17 cellular contexts compared by ENCODE assay signal in the genomic region with DNA sequence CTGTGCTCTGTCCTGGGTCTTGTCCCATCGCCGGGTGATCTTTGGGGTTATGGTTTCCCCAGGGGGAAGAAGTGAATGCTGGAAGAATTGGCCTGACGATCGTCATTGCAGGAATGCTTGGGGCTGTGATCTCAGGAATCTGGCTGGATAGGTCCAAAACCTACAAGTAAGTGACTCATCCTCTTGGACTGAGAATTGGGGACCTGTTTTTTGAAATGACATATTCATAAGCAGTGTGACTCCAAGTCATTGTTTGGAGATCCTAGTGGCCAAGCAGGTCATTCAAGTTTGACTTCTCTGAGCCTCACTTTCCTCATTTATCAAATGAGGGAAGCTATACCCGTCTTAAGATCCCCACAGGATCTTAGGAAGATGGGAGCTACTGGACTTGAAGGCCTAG. TPM values are rescaled to one million over a fixed set of nuclear protein-coding genes. Genes with fewer than 3 reads are reported as not detected.
DNase-seq lines count a peak whose midpoint lies in the region; ATAC-seq and TF ChIP-seq lines count a peak whose summit lies in the region.
"Had no signal": no experiment of that assay in that cellular context is flagged by ENCODE, and none has a peak within 500 bp of the region (broad histone marks: within the 10 kb centered on the region; RNA-seq: fewer than 3 reads in every experiment).

No MANE protein-coding gene starts in this region.

- H3K27ac Mint-ChIP-seq in MCF 10A (ENCODE audit: low read depth, unreplicated experiment) (no peak overlapping the region), type B pancreatic cell (peak overlapping the region; percentile 91)

- H3K4me3 Mint-ChIP-seq in MCF 10A (ENCODE audit: unreplicated experiment), result no peak overlapping the region
- peak overlapping the region; percentile 69 for H3K4me3 Mint-ChIP-seq in type B pancreatic cell

- in situ Hi-C loops in T47D (cut with HindIII; ENCODE audit: low pct_unique_long_range_greater_than_20kb, low sequenced_read_pairs), result no loop called here

- H3K4me1 Mint-ChIP-seq in MCF 10A (ENCODE audit: insufficient read depth, unreplicated experiment), result peaks cover 5% of the 10 kb centered on the region
- peaks cover 8% of the 10 kb centered on the region for H3K4me1 Mint-ChIP-seq in type B pancreatic cell (ENCODE audit: unreplicated experiment)

- no peak overlapping the region for H3K27ac ChIP-seq in right lobe of liver
- H3K27ac ChIP-seq: BLaER1 treated with 17β-estradiol and CSF1 and Interleukin-3, amounts not matched to agents 10 nM and 100 nM; HL-60 had no signal

- CTCF ChIA-PET in MCF 10A (lab: Yijun Ruan, JAX), result interaction anchor here (1.5 kb wide), 1 partner anchor 58 kb away, joined by 3 read pairs; no protein-coding TSS in a partner anchor

- 74% methylated on average over 5 of the region's 5 CpGs for WGBS in right lobe of liver (ENCODE audit: insufficient coverage, low coverage, low lambda C conversion rate, missing lambda C conversion rate)

- DNase-seq in T47D (ENCODE audit: low read depth in 1 of 2, low spot score in 1 of 2) (peak; percentile 51 to 87), MCF 10A (ENCODE audit: unreplicated experiment) (no peak), RPMI7951 (ENCODE audit: low read depth) (peak; percentile 18), kidney tubule cell (ENCODE audit: low spot score) (peak; percentile 30), type B pancreatic cell (ENCODE audit: extremely low spot score, unreplicated experiment) (no peak), right lobe of liver (no peak), NCI-H1417 (lab: John Stamatoyannopoulos, UW) (no peak)
- no peak for DNase-seq in stimulated activated CD8-positive, alpha-beta memory T cell treated with anti-CD3 and anti-CD28 coated beads, Interleukin-4, amount 100 ng/mL, for 48 hours
- DNase-seq: 8988T, HCEC 1CT, NCI-H1436, NCI-H2081 treated with DMSO at 0.1 percent for 48 hours, NCI-H510A treated with DMSO at 0.1 percent for 48 hours had no signal

- H3K27me3 ChIP-seq in right lobe of liver, result no peaks in the 10 kb centered on the region
- H3K27me3 ChIP-seq: BLaER1 treated with 17β-estradiol and CSF1 and Interleukin-3, amounts not matched to agents 10 nM and 100 nM had no signal

- H3K36me3 Mint-ChIP-seq in MCF 10A (ENCODE audit: insufficient read depth, unreplicated experiment), result no peaks in the 10 kb centered on the region
- peaks cover 4% of the 10 kb centered on the region for H3K36me3 Mint-ChIP-seq in type B pancreatic cell

- BruUV-seq in MCF 10A (replicated peaks; lab: Mats Ljungman, UMichigan), result no TSS peak

- H3K9me3 Mint-ChIP-seq in MCF 10A (ENCODE audit: unreplicated experiment) (no peaks in the 10 kb centered on the region), type B pancreatic cell (peaks cover 6% of the 10 kb centered on the region)

- no peaks in the 10 kb centered on the region for H3K4me1 ChIP-seq in right lobe of liver
- H3K4me1 ChIP-seq: BLaER1 treated with 17β-estradiol and CSF1 and Interleukin-3, amounts not matched to agents 10 nM and 100 nM had no signal

- ATAC-seq in right lobe of liver, result no peak
- ATAC-seq: Panc1, Right ventricle myocardium inferior had no signal

- no peak for TF ChIP-seq POLR2A in right lobe of liver (IDR thresholded peaks at IDR 0.05)

- intact Hi-C loops in MCF 10A (cut with micrococcal nuclease) (no loop called here), right lobe of liver (cut with DNase I) (no loop called here)

- no peak overlapping the region for H3K4me3 ChIP-seq in right lobe of liver
- H3K4me3 ChIP-seq: BLaER1 treated with 17β-estradiol and CSF1 and Interleukin-3, amounts not matched to agents 10 nM and 100 nM had no signal

- POLR2A ChIA-PET in MCF 10A (lab: Yijun Ruan, JAX), result interaction anchor here (0.7 kb wide), 1 partner anchor 811 kb away, joined by 4 read pairs; no protein-coding TSS in a partner anchor

- peaks cover 0 to 12% (median 0%) of the 10 kb centered on the region in 4 donors for H3K36me3 ChIP-seq in right lobe of liver

- H3K27me3 Mint-ChIP-seq in MCF 10A (ENCODE audit: insufficient read depth, unreplicated experiment) (no peaks in the 10 kb centered on the region), type B pancreatic cell (peaks cover 3% of the 10 kb centered on the region)

- no peaks in the 10 kb centered on the region for H3K9me3 ChIP-seq in right lobe of liver
- H3K9me3 ChIP-seq: BLaER1 treated with 17β-estradiol and CSF1 and Interleukin-3, amounts not matched to agents 10 nM and 100 nM had no signal

- TF ChIP-seq CTCF in MCF 10A (IDR thresholded peaks at IDR 0.05; ENCODE audit: unreplicated experiment), result no peak
- TF ChIP-seq CTCF in type B pancreatic cell (conservative IDR thresholded peaks at IDR 0.05), result no peak
- no peak for TF ChIP-seq CTCF in right lobe of liver (IDR thresholded peaks at IDR 0.05)

RNA-seq across cellular contexts. Expression of a gene that starts 25.8 kb away (rescaled TPM):
- 10.4 and 11.1 TPM in 2 replicates for total RNA-seq in MCF 10A (2022)
- 12.8 and 13.9 TPM in 2 replicates for total RNA-seq in RPMI7951 (2014; rRNA removed; shearing (Covaris generic))
- total RNA-seq in type B pancreatic cell (ENCODE audit: low replicate concordance), result 24.6 and 25.5 TPM in 2 replicates
- 10 to 100 TPM in 5 of 6 experiments, 1 to 10 TPM in 1; 7.9 to 31.5 (median 20.1) TPM for total RNA-seq in right lobe of liver

RNA-seq across cellular contexts. Expression of a gene that starts 26.2 kb away (rescaled TPM):
- total RNA-seq in MCF 10A (2022) (29.0 and 31.7 TPM in 2 replicates), type B pancreatic cell (ENCODE audit: low replicate concordance) (36.7 and 44.7 TPM in 2 replicates), right lobe of liver (10 to 100 TPM in 4 of 6 experiments, 1 to 10 TPM in 2; 7.4 to 13.8 (median 11.9) TPM)
- total RNA-seq in RPMI7951 (2014; rRNA removed; shearing (Covaris generic)), result 16.2 and 20.2 TPM in 2 replicates

RNA-seq across cellular contexts. Expression of a gene that starts 56.4 kb away (rescaled TPM):
- 3.2 and 4.2 TPM in 2 replicates for total RNA-seq in MCF 10A (2022)
- 1.3 and 2.1 TPM in 2 replicates for total RNA-seq in RPMI7951 (2014; rRNA removed; shearing (Covaris generic))
- 5.6 and 11.8 TPM in 2 replicates for total RNA-seq in type B pancreatic cell (ENCODE audit: low replicate concordance)
- 10 to 100 TPM; 17.0 to 42.8 (median 27.8) TPM for total RNA-seq in right lobe of liver

Comparison
In these comparisons a context has a peak if more than half of its experiments do, and no peak if none do; other contexts are left out.
1. DNase-seq: peak in T47D (2 of 2), RPMI7951 (single experiment) and kidney tubule cell (single experiment); none in MCF 10A (single experiment), type B pancreatic cell (single experiment), stimulated activated CD8-positive, alpha-beta memory T cell treated with anti-CD3 and anti-CD28 coated beads, Interleukin-4, amount 100 ng/mL, for 48 hours (single experiment), right lobe of liver (0 of 3) and NCI-H1417 (0 of 3).